14 cellular contexts compared by ENCODE assay signal in the genomic region with DNA sequence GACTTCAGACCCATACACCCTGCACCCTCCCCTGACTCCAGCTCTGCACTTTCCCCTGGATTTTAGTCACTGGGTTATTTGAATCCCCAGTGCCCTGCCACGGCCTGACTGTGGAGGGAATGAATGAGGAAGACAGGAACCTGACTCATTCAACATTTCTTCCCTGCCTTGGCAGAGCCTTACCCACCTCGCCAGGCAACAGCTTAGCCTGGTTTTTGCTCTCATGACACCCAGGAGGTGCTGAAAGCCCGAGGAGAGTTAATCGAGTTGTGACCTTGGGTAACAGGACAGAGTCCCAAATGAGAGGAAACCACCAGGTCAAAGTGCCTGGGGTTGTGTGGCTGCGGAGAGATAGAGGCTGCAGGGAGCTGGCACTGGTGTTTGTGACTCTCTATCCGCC.
DNase-seq lines count a peak whose midpoint lies in the region; ATAC-seq, FAIRE-seq and TF ChIP-seq lines count a peak whose summit lies in the region.
"Had no signal": no experiment of that assay in that cellular context is flagged by ENCODE, and none has a peak within 500 bp of the region (broad histone marks: within the 10 kb centered on the region; RNA-seq: fewer than 3 reads in every experiment).

No MANE protein-coding gene starts in this region.

- no peak for TF ChIP-seq CTCF in pancreas (IDR thresholded peaks at IDR 0.05)

- intact Hi-C loops in pancreas (cut with DNase I), result no loop called here

- H3K27me3 ChIP-seq in pancreas, result no peaks in the 10 kb centered on the region

- no peak overlapping the region for H3K27ac ChIP-seq in pancreas
- H3K27ac ChIP-seq: lower lobe of right lung had no signal

- peak; percentile 90 for ATAC-seq in SK-N-SH treated with all-trans-retinoic acid at 6 μM for 48 hours
- peak in 3 of 4 donors; percentile 54 to 64 (median 56) for ATAC-seq in pancreas
- no peak for ATAC-seq in GM18909 (IDR thresholded peaks at IDR 0.05; ENCODE audit: poor library complexity, unreplicated experiment)
- no peak for ATAC-seq in HG03342 (IDR thresholded peaks at IDR 0.05; ENCODE audit: unreplicated experiment)

- H3K36me3 ChIP-seq in pancreas, result no peaks in the 10 kb centered on the region
- H3K36me3 ChIP-seq: HAP-1, lower lobe of right lung had no signal

- no peaks in the 10 kb centered on the region for H3K4me1 ChIP-seq in pancreas

- H3K9me3 ChIP-seq in pancreas, result no peaks in the 10 kb centered on the region
- H3K9me3 ChIP-seq: HAP-1, lower lobe of right lung had no signal

- peak; percentile 46 for DNase-seq in GOT3 (lab: John Stamatoyannopoulos, UW)
- DNase-seq in fibroblast of the conjunctiva (ENCODE audit: low read depth), result peak; percentile 46
- DNase-seq in pancreas, result peak in 1 of 6 donors; percentile 46
- DNase-seq in NK-92 treated with Interleukin-12 subunit alpha and Interleukin-12 subunit beta, amount 100 ng/mL, for 24 hours (lab: John Stamatoyannopoulos, UW), result no peak
- no peak for DNase-seq in activated CD8-positive, alpha-beta memory T cell treated with anti-CD3 and anti-CD28 coated beads, Interleukin-2, amount 50 U/mL, for 4 hours
- DNase-seq: activated B cell treated with CpG ODN at 0.5 μM for 24 hours; lower lobe of right lung; NCI-H1105; stimulated activated CD8-positive, alpha-beta memory T cell treated with anti-CD3 and anti-CD28 coated beads, Interleukin-4, amount 100 ng/mL, for 48 hours had no signal

- no peak for FAIRE-seq in pancreas (lab: Jason Lieb, UNC)
- FAIRE-seq: D721Med had no signal

- WGBS in pancreas, 2 donors, result 38 to 43% methylated on average over 5 to 6 of the region's 6 CpGs

- H3K4me3 ChIP-seq in pancreas, result no peak overlapping the region
- H3K4me3 ChIP-seq: HAP-1, lower lobe of right lung had no signal

TF ChIP-seq in SK-N-SH treated with all-trans-retinoic acid at 6 μM for 48 hours, 23 proteins besides CTCF, POLR2A, EP300 and RAD21:
- TF ChIP-seq GLIS3 (CRISPR knock-in tag; IDR thresholded peaks at IDR 0.05) (no peak), ESRRG (CRISPR knock-in tag; IDR thresholded peaks at IDR 0.05) (no peak), ZNF8 (CRISPR knock-in tag; IDR thresholded peaks at IDR 0.05) (no peak), BACH2 (CRISPR knock-in tag; IDR thresholded peaks at IDR 0.05; ENCODE audit: borderline replicate concordance) (no peak), ARNTL (CRISPR knock-in tag; IDR thresholded peaks at IDR 0.05; ENCODE audit: borderline replicate concordance, low read depth) (no peak), TCF4 (CRISPR knock-in tag; IDR thresholded peaks at IDR 0.05; ENCODE audit: borderline replicate concordance) (no peak), ISL1 (CRISPR knock-in tag; IDR thresholded peaks at IDR 0.05) (no peak; the same call in 1 of the 2 replicates), SNAI2 (CRISPR knock-in tag; IDR thresholded peaks at IDR 0.05) (no peak), TOX (CRISPR knock-in tag; IDR thresholded peaks at IDR 0.05; ENCODE audit: borderline replicate concordance) (no peak)
- TF ChIP-seq, protein P1, sequence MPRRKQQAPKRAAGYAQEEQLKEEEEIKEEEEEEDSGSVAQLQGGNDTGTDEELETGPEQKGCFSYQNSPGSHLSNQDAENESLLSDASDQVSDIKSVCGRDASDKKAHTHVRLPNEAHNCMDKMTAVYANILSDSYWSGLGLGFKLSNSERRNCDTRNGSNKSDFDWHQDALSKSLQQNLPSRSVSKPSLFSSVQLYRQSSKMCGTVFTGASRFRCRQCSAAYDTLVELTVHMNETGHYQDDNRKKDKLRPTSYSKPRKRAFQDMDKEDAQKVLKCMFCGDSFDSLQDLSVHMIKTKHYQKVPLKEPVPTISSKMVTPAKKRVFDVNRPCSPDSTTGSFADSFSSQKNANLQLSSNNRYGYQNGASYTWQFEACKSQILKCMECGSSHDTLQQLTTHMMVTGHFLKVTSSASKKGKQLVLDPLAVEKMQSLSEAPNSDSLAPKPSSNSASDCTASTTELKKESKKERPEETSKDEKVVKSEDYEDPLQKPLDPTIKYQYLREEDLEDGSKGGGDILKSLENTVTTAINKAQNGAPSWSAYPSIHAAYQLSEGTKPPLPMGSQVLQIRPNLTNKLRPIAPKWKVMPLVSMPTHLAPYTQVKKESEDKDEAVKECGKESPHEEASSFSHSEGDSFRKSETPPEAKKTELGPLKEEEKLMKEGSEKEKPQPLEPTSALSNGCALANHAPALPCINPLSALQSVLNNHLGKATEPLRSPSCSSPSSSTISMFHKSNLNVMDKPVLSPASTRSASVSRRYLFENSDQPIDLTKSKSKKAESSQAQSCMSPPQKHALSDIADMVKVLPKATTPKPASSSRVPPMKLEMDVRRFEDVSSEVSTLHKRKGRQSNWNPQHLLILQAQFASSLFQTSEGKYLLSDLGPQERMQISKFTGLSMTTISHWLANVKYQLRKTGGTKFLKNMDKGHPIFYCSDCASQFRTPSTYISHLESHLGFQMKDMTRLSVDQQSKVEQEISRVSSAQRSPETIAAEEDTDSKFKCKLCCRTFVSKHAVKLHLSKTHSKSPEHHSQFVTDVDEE (CRISPR knock-in tag; IDR thresholded peaks at IDR 0.05), result no peak
- TF ChIP-seq, protein P2, sequence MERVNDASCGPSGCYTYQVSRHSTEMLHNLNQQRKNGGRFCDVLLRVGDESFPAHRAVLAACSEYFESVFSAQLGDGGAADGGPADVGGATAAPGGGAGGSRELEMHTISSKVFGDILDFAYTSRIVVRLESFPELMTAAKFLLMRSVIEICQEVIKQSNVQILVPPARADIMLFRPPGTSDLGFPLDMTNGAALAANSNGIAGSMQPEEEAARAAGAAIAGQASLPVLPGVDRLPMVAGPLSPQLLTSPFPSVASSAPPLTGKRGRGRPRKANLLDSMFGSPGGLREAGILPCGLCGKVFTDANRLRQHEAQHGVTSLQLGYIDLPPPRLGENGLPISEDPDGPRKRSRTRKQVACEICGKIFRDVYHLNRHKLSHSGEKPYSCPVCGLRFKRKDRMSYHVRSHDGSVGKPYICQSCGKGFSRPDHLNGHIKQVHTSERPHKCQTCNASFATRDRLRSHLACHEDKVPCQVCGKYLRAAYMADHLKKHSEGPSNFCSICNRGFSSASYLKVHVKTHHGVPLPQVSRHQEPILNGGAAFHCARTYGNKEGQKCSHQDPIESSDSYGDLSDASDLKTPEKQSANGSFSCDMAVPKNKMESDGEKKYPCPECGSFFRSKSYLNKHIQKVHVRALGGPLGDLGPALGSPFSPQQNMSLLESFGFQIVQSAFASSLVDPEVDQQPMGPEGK (CRISPR knock-in tag; IDR thresholded peaks at IDR 0.05; ENCODE audit: borderline replicate concordance), result no peak
- TF ChIP-seq, protein P3, sequence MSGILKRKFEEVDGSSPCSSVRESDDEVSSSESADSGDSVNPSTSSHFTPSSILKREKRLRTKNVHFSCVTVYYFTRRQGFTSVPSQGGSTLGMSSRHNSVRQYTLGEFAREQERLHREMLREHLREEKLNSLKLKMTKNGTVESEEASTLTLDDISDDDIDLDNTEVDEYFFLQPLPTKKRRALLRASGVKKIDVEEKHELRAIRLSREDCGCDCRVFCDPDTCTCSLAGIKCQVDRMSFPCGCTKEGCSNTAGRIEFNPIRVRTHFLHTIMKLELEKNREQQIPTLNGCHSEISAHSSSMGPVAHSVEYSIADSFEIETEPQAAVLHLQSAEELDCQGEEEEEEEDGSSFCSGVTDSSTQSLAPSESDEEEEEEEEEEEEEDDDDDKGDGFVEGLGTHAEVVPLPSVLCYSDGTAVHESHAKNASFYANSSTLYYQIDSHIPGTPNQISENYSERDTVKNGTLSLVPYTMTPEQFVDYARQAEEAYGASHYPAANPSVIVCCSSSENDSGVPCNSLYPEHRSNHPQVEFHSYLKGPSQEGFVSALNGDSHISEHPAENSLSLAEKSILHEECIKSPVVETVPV (CRISPR knock-in tag; IDR thresholded peaks at IDR 0.05), result no peak
- TF ChIP-seq, protein P4, sequence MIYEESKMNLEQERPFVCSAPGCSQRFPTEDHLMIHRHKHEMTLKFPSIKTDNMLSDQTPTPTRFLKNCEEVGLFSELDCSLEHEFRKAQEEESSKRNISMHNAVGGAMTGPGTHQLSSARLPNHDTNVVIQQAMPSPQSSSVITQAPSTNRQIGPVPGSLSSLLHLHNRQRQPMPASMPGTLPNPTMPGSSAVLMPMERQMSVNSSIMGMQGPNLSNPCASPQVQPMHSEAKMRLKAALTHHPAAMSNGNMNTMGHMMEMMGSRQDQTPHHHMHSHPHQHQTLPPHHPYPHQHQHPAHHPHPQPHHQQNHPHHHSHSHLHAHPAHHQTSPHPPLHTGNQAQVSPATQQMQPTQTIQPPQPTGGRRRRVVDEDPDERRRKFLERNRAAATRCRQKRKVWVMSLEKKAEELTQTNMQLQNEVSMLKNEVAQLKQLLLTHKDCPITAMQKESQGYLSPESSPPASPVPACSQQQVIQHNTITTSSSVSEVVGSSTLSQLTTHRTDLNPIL (CRISPR knock-in tag; IDR thresholded peaks at IDR 0.05; ENCODE audit: low read depth), result no peak

Comparison
In these comparisons a context has a peak if more than half of its experiments do, and no peak if none do; other contexts are left out.
1. DNase-seq: peak in GOT3 (single experiment) and fibroblast of the conjunctiva (single experiment); none in NK-92 treated with Interleukin-12 subunit alpha and Interleukin-12 subunit beta, amount 100 ng/mL, for 24 hours (single experiment) and activated CD8-positive, alpha-beta memory T cell treated with anti-CD3 and anti-CD28 coated beads, Interleukin-2, amount 50 U/mL, for 4 hours (single experiment).
2. ATAC-seq: peak in SK-N-SH treated with all-trans-retinoic acid at 6 μM for 48 hours (single experiment) and pancreas (3 of 4); none in GM18909 (single experiment) and HG03342 (single experiment).